ENCODE assay signal across 8 cellular contexts in genomic region chr5:87267574-87268125, GRCh38. TPM values are rescaled to one million over a fixed set of nuclear protein-coding genes. Genes with fewer than 3 reads are reported as not detected.
DNase-seq lines count a peak whose midpoint lies in the region; ATAC-seq, FAIRE-seq and TF ChIP-seq lines count a peak whose summit lies in the region.

RASA1 (plus strand) TSS chr5:87267883; CDS start chr5:87268452, 569 bp downstream.

- intact Hi-C loops in tibial artery (cut with DNase I; ENCODE audit: low total_unique reads): loop anchor here (10.0 kb wide), 1 partner anchor 147 kb away; the partner anchor contains the start of gene CCNH

- H3K4me2 ChIP-seq in parathyroid adenoma (ENCODE audit: low read length): peak within 1 kb of the TSS; percentile 86

- H3K36me3 ChIP-seq in cardiac muscle cell: no peaks in the 10 kb centered on the region
- H3K36me3 ChIP-seq in parathyroid adenoma (ENCODE audit: control insufficient read depth, insufficient read depth, low read length): no peaks in the 10 kb centered on the region
- no peaks in the 10 kb centered on the region for H3K36me3 ChIP-seq in tibial artery

- H3K4me1 Mint-ChIP-seq in activated naive CD8-positive, alpha-beta T cell treated with anti-CD3 and anti-CD28 coated beads, Interleukin-2, amount 50 U/mL, for 24 hours: peaks cover 33% of the 10 kb centered on the region

- TF ChIP-seq CTCF in cardiac muscle cell (IDR thresholded peaks at IDR 0.05; ENCODE audit: low read depth, low read length): no peak
- no peak for TF ChIP-seq CTCF in parathyroid adenoma (IDR thresholded peaks at IDR 0.05)
- TF ChIP-seq CTCF in tibial artery (IDR thresholded peaks at IDR 0.05): no peak

- H3K9me3 ChIP-seq in cardiac muscle cell (ENCODE audit: low read depth) (no peaks in the 10 kb centered on the region), parathyroid adenoma (ENCODE audit: control insufficient read depth, low read length) (no peaks in the 10 kb centered on the region), tibial artery (no peaks in the 10 kb centered on the region)

- H3K4me1 ChIP-seq in cardiac muscle cell (ENCODE audit: low read depth) (peaks cover 9% of the 10 kb centered on the region), parathyroid adenoma (peaks cover 5% of the 10 kb centered on the region), tibial artery (peaks cover 0 to 27% (median 10%) of the 10 kb centered on the region in 4 donors)

- peak within 1 kb of the TSS; percentile 82 for H3K4me3 ChIP-seq in cardiac muscle cell
- H3K4me3 ChIP-seq in parathyroid adenoma (ENCODE audit: low read depth, low read length): peak within 1 kb of the TSS; percentile 84
- peak within 1 kb of the TSS; percentile 79 to 80 for H3K4me3 ChIP-seq in tibial artery

- no peaks in the 10 kb centered on the region for H3K27me3 Mint-ChIP-seq in activated naive CD8-positive, alpha-beta T cell treated with anti-CD3 and anti-CD28 coated beads, Interleukin-2, amount 50 U/mL, for 24 hours

- H3K4me3 Mint-ChIP-seq in activated naive CD8-positive, alpha-beta T cell treated with anti-CD3 and anti-CD28 coated beads, Interleukin-2, amount 50 U/mL, for 24 hours: peak within 1 kb of the TSS; percentile 96

- no peaks in the 10 kb centered on the region for H3K9me3 Mint-ChIP-seq in activated naive CD8-positive, alpha-beta T cell treated with anti-CD3 and anti-CD28 coated beads, Interleukin-2, amount 50 U/mL, for 24 hours

- H3K27ac Mint-ChIP-seq in activated naive CD8-positive, alpha-beta T cell treated with anti-CD3 and anti-CD28 coated beads, Interleukin-2, amount 50 U/mL, for 24 hours: peak within 1 kb of the TSS; percentile 95

- H3K79me2 ChIP-seq in parathyroid adenoma: peaks cover 25% of the 10 kb centered on the region

- peaks cover 18% of the 10 kb centered on the region for H3K36me3 Mint-ChIP-seq in activated naive CD8-positive, alpha-beta T cell treated with anti-CD3 and anti-CD28 coated beads, Interleukin-2, amount 50 U/mL, for 24 hours (ENCODE audit: low read depth)

- H3K27ac ChIP-seq in cardiac muscle cell: peak within 1 kb of the TSS; percentile 84
- peak within 1 kb of the TSS; percentile 86 for H3K27ac ChIP-seq in parathyroid adenoma
- H3K27ac ChIP-seq in tibial artery: peak within 1 kb of the TSS; percentile 85 to 94

- peak; percentile 50 for ATAC-seq in HG02840 (IDR thresholded peaks at IDR 0.05; ENCODE audit: low FRiP score, unreplicated experiment)
- ATAC-seq in activated naive CD8-positive, alpha-beta T cell treated with anti-CD3 and anti-CD28 coated beads, Interleukin-2, amount 50 U/mL, for 24 hours: peak; percentile 77

- H2AFZ ChIP-seq in parathyroid adenoma: peak within 1 kb of the TSS; percentile 94

- FAIRE-seq in GM12892 (lab: Jason Lieb, UNC): peak; percentile 95

- DNase-seq in GM12892 (ENCODE audit: insufficient read length) (peak; percentile 73), NCI-H1436 (lab: John Stamatoyannopoulos, UW) (peak; percentile 88), SW480 (ENCODE audit: low spot score) (peak; percentile 94), cardiac muscle cell (ENCODE audit: low read depth in 1 of 2, low spot score in 1 of 2) (peak; percentile 95), tibial artery (peak; percentile 92 to 96)
- DNase-seq in activated naive CD8-positive, alpha-beta T cell treated with anti-CD3 and anti-CD28 coated beads, Interleukin-2, amount 50 U/mL, for 24 hours: peak; percentile 94

- no peaks in the 10 kb centered on the region for H3K27me3 ChIP-seq in cardiac muscle cell
- no peaks in the 10 kb centered on the region for H3K27me3 ChIP-seq in parathyroid adenoma (ENCODE audit: control insufficient read depth, insufficient read depth, low read length)
- no peaks in the 10 kb centered on the region for H3K27me3 ChIP-seq in tibial artery

- peak; percentile 86 for TF ChIP-seq POLR2A in GM12892 (IDR thresholded peaks at IDR 0.05; ENCODE audit: low read depth, low read length)

- peak within 1 kb of the TSS; percentile 67 for H3K9ac ChIP-seq in parathyroid adenoma

RNA-seq across cellular contexts. Expression of gene RASA1, which starts in this region (rescaled TPM):
- polyA plus RNA-seq in GM12892 (2012; ENCODE audit: missing spikeins): 19.7 TPM
- 18.0 and 27.0 TPM in 2 replicates for total RNA-seq in cardiac muscle cell
- polyA plus RNA-seq in cardiac muscle cell: 16.1 and 22.2 TPM in 2 replicates

Comparison
In these comparisons a context has a peak if more than half of its experiments do, and no peak if none do; other contexts are left out.
1. Peak in every context shown above with its lines: DNase-seq, ATAC-seq, H3K4me3 ChIP-seq and H3K27ac ChIP-seq.